ENCODE assay signal across 9 cellular contexts in the genomic region with DNA sequence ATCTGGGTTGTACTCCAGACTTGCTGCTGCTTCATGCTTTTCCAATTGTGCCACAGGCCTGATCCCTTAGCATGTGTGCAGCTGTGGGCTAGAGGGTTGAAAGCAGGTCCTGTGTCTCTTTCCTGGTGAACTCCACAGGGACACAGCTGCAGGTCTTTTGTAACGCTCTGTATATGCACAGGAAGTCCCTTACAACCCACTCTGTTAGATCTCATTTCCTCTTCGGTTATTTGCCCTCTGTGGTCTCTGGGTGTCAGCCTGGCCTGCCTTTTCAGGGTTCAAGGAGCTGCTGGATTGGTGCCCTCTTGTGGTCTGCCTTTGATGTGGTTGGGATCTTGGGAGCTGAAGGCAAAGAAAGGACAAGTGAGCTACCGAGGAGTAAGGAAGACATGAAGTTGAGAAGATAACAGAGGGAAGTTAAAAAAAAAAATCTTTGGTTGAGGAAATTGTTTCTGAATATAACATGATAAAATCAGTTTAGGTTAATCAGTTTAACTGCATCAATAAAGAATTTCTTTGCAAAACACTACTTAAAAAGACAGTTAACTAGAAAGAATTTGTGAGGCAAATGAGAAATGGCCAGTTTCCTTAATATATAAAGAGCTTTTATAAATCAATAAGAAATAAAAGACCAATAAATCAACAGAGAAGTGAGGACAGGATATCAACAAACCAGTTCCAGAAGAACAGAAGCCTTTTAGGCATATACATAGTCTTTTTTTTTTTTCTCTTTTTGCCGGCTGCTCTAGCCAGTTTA. TPM values are rescaled to one million over a fixed set of nuclear protein-coding genes. Genes with fewer than 3 reads are reported as not detected.
A peak's percentile ranks its signal among the peaks of the same experiment; 100 is the strongest.
DNase-seq lines count a peak whose midpoint lies in the region; ATAC-seq and TF ChIP-seq lines count a peak whose summit lies in the region.
"Had no signal": no experiment of that assay in that cellular context is flagged by ENCODE, and none has a peak within 500 bp of the region (broad histone marks: within the 10 kb centered on the region; RNA-seq: fewer than 3 reads in every experiment).

No MANE protein-coding gene starts in this region.

- H3K9me3 Mint-ChIP-seq in activated T-cell treated with anti-CD3 and anti-CD28 coated beads, Interleukin-2, amount 50 U/mL, for 24 hours: no peaks in the 10 kb centered on the region
- peaks cover 2% of the 10 kb centered on the region for H3K9me3 Mint-ChIP-seq in glutamatergic neuron (ENCODE audit: unreplicated experiment)

- H4K20me1 ChIP-seq in PC-3 (ENCODE audit: low read length): peaks cover 72% of the 10 kb centered on the region

- H3K27me3 ChIP-seq in BE2C: no peaks in the 10 kb centered on the region
- no peaks in the 10 kb centered on the region for H3K27me3 ChIP-seq in PC-3 (ENCODE audit: low read length)

- no peak overlapping the region for H3K4me3 ChIP-seq in BE2C (ENCODE audit: low read depth, low read length)
- H3K4me3 ChIP-seq in PC-3 (ENCODE audit: low read length): no peak overlapping the region
- H3K4me3 ChIP-seq: SK-N-MC had no signal

- H3K27ac Mint-ChIP-seq in activated T-cell treated with anti-CD3 and anti-CD28 coated beads, Interleukin-2, amount 50 U/mL, for 24 hours: peak overlapping the region; percentile 78
- H3K27ac Mint-ChIP-seq in glutamatergic neuron (ENCODE audit: unreplicated experiment): peak overlapping the region; percentile 12

- no peak overlapping the region for H2AFZ ChIP-seq in PC-3 (ENCODE audit: low read length)

- peaks cover 2% of the 10 kb centered on the region; the same call in 1 of the 2 replicates for H3K9me3 ChIP-seq in BE2C
- no peaks in the 10 kb centered on the region for H3K9me3 ChIP-seq in PC-3 (ENCODE audit: low read length)

- TF ChIP-seq CTCF in BE2C (IDR thresholded peaks at IDR 0.05; ENCODE audit: low read depth, low read length): peak; percentile 43
- TF ChIP-seq CTCF in PC-3 (conservative IDR thresholded peaks at IDR 0.05; ENCODE audit: low read depth, low read length): peak; percentile 61
- TF ChIP-seq CTCF in glutamatergic neuron (IDR thresholded peaks at IDR 0.05; ENCODE audit: partially characterized antibody, unreplicated experiment): peak; percentile 35

- POLR2A ChIA-PET in PC-3 (lab: Charles Lee; ENCODE audit: unreplicated experiment): no interaction called here

- CTCF ChIA-PET in PC-3 (lab: Charles Lee): no interaction called here

- peak; percentile 93 for ATAC-seq in GM18867 (IDR thresholded peaks at IDR 0.05; ENCODE audit: unreplicated experiment)
- peak; percentile 80 for ATAC-seq in HG03060 (IDR thresholded peaks at IDR 0.05; ENCODE audit: low read depth, unreplicated experiment)
- ATAC-seq in PC-3: no peak

- no peak overlapping the region for H3K4me2 ChIP-seq in PC-3 (ENCODE audit: low read length)

- H3K36me3 Mint-ChIP-seq in activated T-cell treated with anti-CD3 and anti-CD28 coated beads, Interleukin-2, amount 50 U/mL, for 24 hours (ENCODE audit: low read depth): peaks cover 2% of the 10 kb centered on the region
- no peaks in the 10 kb centered on the region for H3K36me3 Mint-ChIP-seq in glutamatergic neuron (ENCODE audit: unreplicated experiment)

- no peak overlapping the region for H3K27ac ChIP-seq in PC-3 (ENCODE audit: low read length)
- H3K27ac ChIP-seq: SK-N-MC had no signal

- peaks cover 56% of the 10 kb centered on the region for H3K4me1 Mint-ChIP-seq in activated T-cell treated with anti-CD3 and anti-CD28 coated beads, Interleukin-2, amount 50 U/mL, for 24 hours (ENCODE audit: low read depth)
- H3K4me1 Mint-ChIP-seq in glutamatergic neuron (ENCODE audit: low read depth, unreplicated experiment): no peaks in the 10 kb centered on the region

- H3K4me1 ChIP-seq in BE2C: peaks cover 5% of the 10 kb centered on the region; the same call in 1 of the 2 replicates
- H3K4me1 ChIP-seq in PC-3 (ENCODE audit: insufficient read depth, low read length): peaks cover 6% of the 10 kb centered on the region

- no peaks in the 10 kb centered on the region for H3K27me3 Mint-ChIP-seq in activated T-cell treated with anti-CD3 and anti-CD28 coated beads, Interleukin-2, amount 50 U/mL, for 24 hours
- no peaks in the 10 kb centered on the region for H3K27me3 Mint-ChIP-seq in glutamatergic neuron (ENCODE audit: unreplicated experiment)

- no TSS peak for BruUV-seq in PC-3 (replicated peaks; lab: Mats Ljungman, UMichigan)

- peaks cover 9% of the 10 kb centered on the region for H3K36me3 ChIP-seq in BE2C
- peaks cover 7% of the 10 kb centered on the region for H3K36me3 ChIP-seq in PC-3 (ENCODE audit: low read depth, low read length)

- peaks cover 100% of the 10 kb centered on the region for H3K79me2 ChIP-seq in PC-3 (ENCODE audit: low read length)

- H3K9ac ChIP-seq in PC-3 (ENCODE audit: low read length): no peak overlapping the region

- intact Hi-C loops in PC-3 (cut with micrococcal nuclease): no loop called here

- H3K4me3 Mint-ChIP-seq in activated T-cell treated with anti-CD3 and anti-CD28 coated beads, Interleukin-2, amount 50 U/mL, for 24 hours: no peak overlapping the region
- H3K4me3 Mint-ChIP-seq in glutamatergic neuron (ENCODE audit: unreplicated experiment): no peak overlapping the region

- H3F3A ChIP-seq in PC-3 (ENCODE audit: low read length, unreplicated experiment): no peaks in the 10 kb centered on the region

- DNase-seq in BE2C: no peak
- peak; percentile 33 for DNase-seq in PC-3
- DNase-seq in activated T-cell treated with anti-CD3 and anti-CD28 coated beads, Interleukin-2, amount 50 U/mL, for 24 hours: peak; percentile 47
- peak; percentile 44 for DNase-seq in glutamatergic neuron
- DNase-seq in stimulated activated CD4-positive, alpha-beta T cell treated with anti-CD3 and anti-CD28 coated beads, Interleukin-4, amount 100 ng/mL, for 24 hours: peak; percentile 37
- no peak for DNase-seq in NCI-H187 treated with DMSO at 0.1 percent for 48 hours (lab: John Stamatoyannopoulos, UW)

- no peaks in the 10 kb centered on the region for H3K9me2 ChIP-seq in PC-3 (replicated peaks; ENCODE audit: low read length)

RNA-seq across cellular contexts. Expression of gene UCK2, which starts 44.1 kb away (rescaled TPM):
- polyA plus RNA-seq in BE2C (2012; ENCODE audit: insufficient read depth, insufficient read length, low read depth): 95.3 TPM
- 193 and 209 TPM in 2 replicates for total RNA-seq in PC-3 (2014; rRNA removed)
- 29.9 TPM for total RNA-seq in glutamatergic neuron (ENCODE audit: unreplicated experiment)

Comparison
In these comparisons a context has a peak if more than half of its experiments do, and no peak if none do; other contexts are left out.
1. DNase-seq: peak in PC-3 (single experiment), activated T-cell treated with anti-CD3 and anti-CD28 coated beads, Interleukin-2, amount 50 U/mL, for 24 hours (single experiment), glutamatergic neuron (single experiment) and stimulated activated CD4-positive, alpha-beta T cell treated with anti-CD3 and anti-CD28 coated beads, Interleukin-4, amount 100 ng/mL, for 24 hours (single experiment); none in BE2C (single experiment) and NCI-H187 treated with DMSO at 0.1 percent for 48 hours (single experiment).
2. Peak in every context shown above with its lines, with median percentiles within 50 percentile points of each other: CTCF ChIP-seq.